ENCODE assay signal across 1 cellular context in genomic region chr2:101751875-101752619, GRCh38.
A peak's percentile ranks its signal among the peaks of the same experiment; 100 is the strongest.
TF ChIP-seq lines count a peak whose summit lies in the region.

No MANE protein-coding gene starts in this region.

TF ChIP-seq in K562, 482 proteins besides CTCF, POLR2A, EP300 and RAD21 (continued from another document):
- TF ChIP-seq SFPQ (IDR thresholded peaks at IDR 0.05; ENCODE audit: low read depth, low read length) = no peak
- TF ChIP-seq RBM17 (IDR thresholded peaks at IDR 0.05; ENCODE audit: borderline replicate concordance, low read depth, low read length) = no peak
- no peak for TF ChIP-seq EHMT2 (IDR thresholded peaks at IDR 0.05)
- TF ChIP-seq CUX1 (CRISPR knock-in tag; IDR thresholded peaks at IDR 0.05) = no peak
- peak; percentile 58; the same call in 1 of the 2 replicates for TF ChIP-seq PKNOX1 (IDR thresholded peaks at IDR 0.05)
- no peak for TF ChIP-seq UBTF (IDR thresholded peaks at IDR 0.05; ENCODE audit: borderline replicate concordance in 1 of 2, low read depth in 2 of 2, low read length in 2 of 2)
- no peak for TF ChIP-seq ELK1 (CRISPR knock-in tag; IDR thresholded peaks at IDR 0.05)
- TF ChIP-seq CREB3L1 (IDR thresholded peaks at IDR 0.05; ENCODE audit: borderline replicate concordance, low read depth) = no peak
- no peak for TF ChIP-seq XRCC5 (IDR thresholded peaks at IDR 0.05; ENCODE audit: low read depth, low read length)
- no peak for TF ChIP-seq ZNF184 (CRISPR knock-in tag; IDR thresholded peaks at IDR 0.05)
- no peak for TF ChIP-seq SMC3 (conservative IDR thresholded peaks at IDR 0.05; ENCODE audit: insufficient read depth, low read depth, low read length)
- no peak for TF ChIP-seq RBM39 (optimal IDR thresholded peaks at IDR 0.05; ENCODE audit: low read depth, low read length)
- peak; percentile 45; the same call in 1 of the 2 replicates for TF ChIP-seq SOX6 (IDR thresholded peaks at IDR 0.05)
- no peak for TF ChIP-seq ZNF764 (CRISPR knock-in tag; IDR thresholded peaks at IDR 0.05; ENCODE audit: low read depth)
- TF ChIP-seq NEUROD1 (IDR thresholded peaks at IDR 0.05; ENCODE audit: borderline replicate concordance, low read depth, low read length, partially characterized antibody) = no peak
- TF ChIP-seq CCNT2 (IDR thresholded peaks at IDR 0.05; ENCODE audit: borderline replicate concordance, extremely low read depth, insufficient read length, low read depth, low read length) = no peak
- TF ChIP-seq CBFA2T3 (IDR thresholded peaks at IDR 0.05) = peak; percentile 27; the same call in 1 of the 2 replicates
- no peak for TF ChIP-seq JUN (IDR thresholded peaks at IDR 0.05; ENCODE audit: borderline replicate concordance, low read depth, low read length)
- TF ChIP-seq JUN (CRISPR knock-in tag; IDR thresholded peaks at IDR 0.05; ENCODE audit: borderline replicate concordance) = no peak
- no peak for TF ChIP-seq GABPB2 (CRISPR knock-in tag; conservative IDR thresholded peaks at IDR 0.05)
- 0 out of 4 replicates have a peak, but pooled peaks of 1 of the 2 experiments have one; percentile 5 for TF ChIP-seq RCOR1 (IDR thresholded peaks at IDR 0.05; ENCODE audit: borderline replicate concordance in 1 of 2, low read depth in 2 of 2, low read length in 2 of 2)
- peak; percentile 72 for TF ChIP-seq MEIS2 (IDR thresholded peaks at IDR 0.05; ENCODE audit: partially characterized antibody)
- TF ChIP-seq PTTG1 (tag; IDR thresholded peaks at IDR 0.05; ENCODE audit: low read depth) = no peak
- no peak for TF ChIP-seq TAF7 (tag; IDR thresholded peaks at IDR 0.05)
- no peak for TF ChIP-seq POLR2AphosphoS5 (IDR thresholded peaks at IDR 0.05; ENCODE audit: control insufficient read depth, insufficient read depth, low read depth, low read length)
